ENCODE assay signal across 30 cellular contexts in genomic region chr5:16557477-16557876, GRCh38. TPM values are rescaled to one million over a fixed set of nuclear protein-coding genes. Genes with fewer than 3 reads are reported as not detected.
DNase-seq lines count a peak whose midpoint lies in the region; ATAC-seq, FAIRE-seq and TF ChIP-seq lines count a peak whose summit lies in the region.
"Had no signal": no experiment of that assay in that cellular context is flagged by ENCODE, and none has a peak within 500 bp of the region (broad histone marks: within the 10 kb centered on the region; RNA-seq: fewer than 3 reads in every experiment).

No MANE protein-coding gene starts in this region.

- H3K9me3 ChIP-seq in HepG2 (ENCODE audit: low read length) (no peaks in the 10 kb centered on the region), right lobe of liver (no peaks in the 10 kb centered on the region)
- H3K9me3 ChIP-seq: adrenal gland, Caco-2, lower lobe of right lung, SK-N-SH, thoracic aorta had no signal

- H3K27me3 Mint-ChIP-seq in naive B cell, result no peaks in the 10 kb centered on the region

- TF ChIP-seq RAD21 in HepG2 (CRISPR knock-in tag; IDR thresholded peaks at IDR 0.05), result no peak

- no peaks in the 10 kb centered on the region for H3K27me3 ChIP-seq in HepG2 (ENCODE audit: control insufficient read depth in 1 of 2, insufficient read depth in 2 of 2, low read length in 2 of 2)
- no peaks in the 10 kb centered on the region for H3K27me3 ChIP-seq in right lobe of liver
- H3K27me3 ChIP-seq: adrenal gland, brain microvascular endothelial cell had no signal

- no peaks in the 10 kb centered on the region for H4K20me1 ChIP-seq in HepG2 (ENCODE audit: insufficient read depth, low read length)

- TF ChIP-seq POLR2A in HepG2 (IDR thresholded peaks at IDR 0.05; ENCODE audit: insufficient read depth in 1 of 2, low read depth in 2 of 2, low read length in 2 of 2), result no peak
- no peak for TF ChIP-seq POLR2A in right lobe of liver (IDR thresholded peaks at IDR 0.05)

- no peaks in the 10 kb centered on the region for H3K79me2 ChIP-seq in HepG2 (ENCODE audit: insufficient read depth, low read length)

- H3K27ac ChIP-seq in HepG2 (ENCODE audit: extremely low read length, insufficient read depth, low read length) (no peak overlapping the region), right lobe of liver (no peak overlapping the region), caudate nucleus (ENCODE audit: low read depth, low read length) (peak overlapping the region; percentile 95)
- H3K27ac ChIP-seq: adrenal gland, brain microvascular endothelial cell, epithelial cell of prostate, lower lobe of right lung, RWPE1, thoracic aorta had no signal

- H3K4me1 ChIP-seq in HepG2 (ENCODE audit: insufficient read depth, low read length) (peaks cover 9% of the 10 kb centered on the region; the same call in 1 of the 2 replicates), right lobe of liver (peaks cover 0 to 5% (median 0%) of the 10 kb centered on the region in 4 donors)
- H3K4me1 ChIP-seq: adrenal gland, lower lobe of right lung had no signal

- no peak overlapping the region for H3K4me2 ChIP-seq in HepG2 (ENCODE audit: low read depth, low read length)
- H3K4me2 ChIP-seq: SK-N-SH had no signal

- TF ChIP-seq CTCF in HepG2 (CRISPR knock-in tag; IDR thresholded peaks at IDR 0.05) (no peak), right lobe of liver (IDR thresholded peaks at IDR 0.05) (no peak), GM10266 (IDR thresholded peaks at IDR 0.05; ENCODE audit: control insufficient read depth, insufficient read depth, low read depth, missing control alignments) (no peak)

- peaks cover 16 to 28% (median 26%) of the 10 kb centered on the region in 3 donors for H3K4me1 Mint-ChIP-seq in naive B cell

- H2AFZ ChIP-seq in HepG2 (ENCODE audit: low read length), result no peak overlapping the region

- 78% methylated on average over 4 of the region's 4 CpGs for WGBS in HepG2 (ENCODE audit: low lambda C conversion rate)
- WGBS in right lobe of liver (ENCODE audit: insufficient coverage, low coverage, low lambda C conversion rate, missing lambda C conversion rate), result 96% methylated on average over 4 of the region's 4 CpGs

- intact Hi-C loops in HepG2 (cut with micrococcal nuclease; ENCODE audit: unreplicated experiment), result no loop called here
- intact Hi-C loops in right lobe of liver (cut with DNase I), result loop anchor here in 1 of 2 donors (10.0 kb wide), 1 partner anchor 63 kb away; no protein-coding TSS in a partner anchor

- CTCF ChIA-PET in HepG2 (lab: Yijun Ruan, JAX; ENCODE audit: low intra/inter-chr PET ratio, low total read pairs), result no interaction called here

- H3K27ac Mint-ChIP-seq in naive B cell, result peak overlapping the region in 5 of 6 donors; percentile 18 to 72 (median 50)
- H3K27ac Mint-ChIP-seq: T-helper 2 cell treated with Interferon-gamma antibody and Interleukin-4, amounts not matched to agents 5 μg/mL and 100 μg/mL, for 36 hours had no signal

- in situ Hi-C loops in HepG2 (cut with HindIII; ENCODE audit: extremely low pct_ligation_motif_present, low pct_unique_long_range_greater_than_20kb), result no loop called here

- DNase-seq in HepG2 (ENCODE audit: low spot score), result no peak
- DNase-seq in right lobe of liver, result no peak
- DNase-seq in caudate nucleus (lab: John Stamatoyannopoulos, UW), result peak in 5 of 61 donors; percentile 14 to 56 (median 20)
- DNase-seq in naive B cell, result no peak
- no peak for DNase-seq in NCI-H2081 treated with DMSO at 0.1 percent for 48 hours (lab: John Stamatoyannopoulos, UW)
- no peak for DNase-seq in activated CD4-positive, CD25-positive, alpha-beta regulatory T cell treated with anti-CD3 and anti-CD28 coated beads, Interleukin-2, amount 50 U/mL, for 72 hours
- DNase-seq in T-helper 2 cell, result no peak
- no peak for DNase-seq in GM10266 (ENCODE audit: extremely low spot score)
- DNase-seq: activated CD4-positive, alpha-beta T cell treated with anti-CD3 and anti-CD28 coated beads for 48 hours; activated T-cell treated with anti-CD3 and anti-CD28 coated beads, Interleukin-2, amount 50 U/mL, for 4 hours; adrenal gland; brain microvascular endothelial cell; Caco-2; DMS79; effector CD8-positive, alpha-beta T cell; GF-D8; Karpas-422; kidney; lower lobe of right lung; NCI-H1436 treated with DMSO at 0.1 percent for 48 hours; NCI-H446 treated with DMSO at 0.1 percent for 48 hours; NCI-H82; SK-N-SH; stimulated activated naive CD4-positive, alpha-beta T cell had no signal

- H3K36me3 Mint-ChIP-seq in naive B cell, result no peaks in the 10 kb centered on the region

- no peak for FAIRE-seq in HepG2 (lab: Jason Lieb, UNC)
- FAIRE-seq: HTR-8/SVneo, kidney had no signal

- POLR2A ChIA-PET in HepG2 (lab: Yijun Ruan, JAX), result no interaction called here

- no TSS peak for BruUV-seq in HepG2 (replicated peaks; lab: Mats Ljungman, UMichigan)

- no peaks in the 10 kb centered on the region for H3K36me3 ChIP-seq in HepG2 (replicated peaks in 1 of 2; ENCODE audit: control insufficient read depth in 1 of 2, insufficient read depth in 2 of 2, low read length in 2 of 2)
- H3K36me3 ChIP-seq in right lobe of liver, result no peaks in the 10 kb centered on the region
- H3K36me3 ChIP-seq: adrenal gland, brain microvascular endothelial cell, lower lobe of right lung, thoracic aorta had no signal

- H3K4me3 ChIP-seq in HepG2 (replicated peaks in 1 of 3; ENCODE audit: insufficient read depth in 1 of 3, low read depth in 2 of 3, low read length in 3 of 3) (no peak overlapping the region), right lobe of liver (no peak overlapping the region)
- H3K4me3 ChIP-seq: adrenal gland, lower lobe of right lung, thoracic aorta had no signal

- TF ChIP-seq EP300 in HepG2 (IDR thresholded peaks at IDR 0.05; ENCODE audit: low read depth in 2 of 2, low read length in 2 of 2), result no peak
- TF ChIP-seq EP300 in HepG2 (CRISPR knock-in tag; IDR thresholded peaks at IDR 0.05; ENCODE audit: borderline replicate concordance), result no peak

- no peaks in the 10 kb centered on the region for H3K9me3 Mint-ChIP-seq in naive B cell
- H3K9me3 Mint-ChIP-seq: activated T-cell treated with anti-CD3 and anti-CD28 coated beads, Interleukin-2, amount 50 U/mL, for 4 hours; T-helper 2 cell treated with Interferon-gamma antibody and Interleukin-4, amounts not matched to agents 5 μg/mL and 100 μg/mL, for 36 hours had no signal

- H3K4me3 Mint-ChIP-seq in naive B cell, result peak overlapping the region in 1 of 8 donors; percentile 18
- H3K4me3 Mint-ChIP-seq: activated T-cell treated with anti-CD3 and anti-CD28 coated beads, Interleukin-2, amount 50 U/mL, for 4 hours; T-helper 2 cell treated with Interferon-gamma antibody and Interleukin-4, amounts not matched to agents 5 μg/mL and 100 μg/mL, for 36 hours had no signal

- no peak overlapping the region for H3K9ac ChIP-seq in HepG2 (ENCODE audit: insufficient read depth, low read depth, low read length)
- H3K9ac ChIP-seq: SK-N-SH had no signal

- ATAC-seq in HepG2 (no peak), right lobe of liver (no peak), naive B cell (ENCODE audit: low read depth in 2 of 2) (no peak)
- ATAC-seq: activated T-cell treated with anti-CD3 and anti-CD28 coated beads, Interleukin-2, amount 50 U/mL, for 4 hours; HCT116; lower lobe of right lung had no signal

TF ChIP-seq in HepG2, 621 proteins besides CTCF, POLR2A, EP300 and RAD21:
- TF ChIP-seq MAFF (IDR thresholded peaks at IDR 0.05; ENCODE audit: low read depth, low read length) (no peak), CEBPB (IDR thresholded peaks at IDR 0.05; ENCODE audit: borderline replicate concordance, low read depth, low read length) (peak; percentile 61)

RNA-seq across cellular contexts. Expression of gene RETREG1, which starts 59.3 kb away (rescaled TPM):
- total RNA-seq in HepG2 (2016; rRNA removed; fragmentation: Illumina TruSeq; extraction: Trizol) (not detected in 2 replicates), right lobe of liver (10 to 100 TPM; 17.2 to 70.8 (median 30.2) TPM)
- total RNA-seq in HepG2 (2016; cell fraction: cytosol; rRNA removed; fragmentation: Illumina TruSeq; extraction: Trizol; ENCODE audit: low read depth), result not detected in 2 replicates
- not detected in 2 replicates for total RNA-seq in HepG2 (2016; cell fraction: insoluble cytoplasmic fraction; rRNA removed; fragmentation: Illumina TruSeq; extraction: Trizol)
- not detected in 2 replicates for total RNA-seq in HepG2 (2016; cell fraction: membrane; rRNA removed; fragmentation: Illumina TruSeq; extraction: Trizol)
- total RNA-seq in HepG2 (2016; cell fraction: nucleus; rRNA removed; fragmentation: Illumina TruSeq; extraction: Trizol), result not detected in 2 replicates
- polyA plus RNA-seq in HepG2 (2011; rRNA removed) (0.07 TPM in 1 of 2 replicates, not detected in the other), naive B cell (ENCODE audit: low read depth in 6 of 6) (10 to 100 TPM in 5 of 6 donors, 1 to 10 TPM in 1; 7.0 to 55.3 (median 19.6) TPM)
- polyA plus RNA-seq in HepG2 (2011; cell fraction: cytosol; rRNA removed), result 0.09 TPM in 1 of 2 replicates, not detected in the other
- polyA plus RNA-seq in HepG2 (2011; cell fraction: nucleus; rRNA removed), result not detected in 2 replicates
- not detected in 2 replicates for polyA plus RNA-seq in HepG2 (2012)
- not detected in 2 replicates for polyA plus RNA-seq in HepG2 (2016; cell fraction: cytosol; fragmentation: Illumina TruSeq; extraction: Trizol; ENCODE audit: low read depth)
- not detected in 2 replicates for polyA plus RNA-seq in HepG2 (2016; cell fraction: insoluble cytoplasmic fraction; fragmentation: Illumina TruSeq; extraction: Trizol; ENCODE audit: low read depth)
- not detected in 2 replicates for polyA plus RNA-seq in HepG2 (2016; cell fraction: membrane; fragmentation: Illumina TruSeq; extraction: Trizol; ENCODE audit: low read depth)
- polyA plus RNA-seq in HepG2 (2016; cell fraction: nucleus; fragmentation: Illumina TruSeq; extraction: Trizol; ENCODE audit: insufficient read depth, low read depth), result not detected in 2 replicates
- polyA minus RNA-seq in HepG2 (2011; rRNA and poly(A)+ RNA removed; ENCODE audit: low replicate concordance), result 4.4 TPM in 1 of 2 replicates, not detected in the other
- polyA minus RNA-seq in HepG2 (2011; cell fraction: cytosol; rRNA and poly(A)+ RNA removed), result not detected in 2 replicates
- not detected in 2 replicates for polyA minus RNA-seq in HepG2 (2011; cell fraction: nucleus; rRNA and poly(A)+ RNA removed)

Comparison
In these comparisons a context has a peak if more than half of its experiments do, and no peak if none do; other contexts are left out.
1. RNA of gene RETREG1, which starts 59.3 kb away (total RNA-seq): 17.2 to 70.8 TPM in right lobe of liver; not detected in HepG2; every median in the first group is over 10 times any median in the second.